In genomic region chr17:76869878-76870714, GRCh38 we compare ENCODE assay signal across 15 cellular contexts. TPM values are rescaled to one million over a fixed set of nuclear protein-coding genes. Genes with fewer than 3 reads are reported as not detected.
DNase-seq lines count a peak whose midpoint lies in the region; ATAC-seq and TF ChIP-seq lines count a peak whose summit lies in the region.
"Had no signal": no experiment of that assay in that cellular context is flagged by ENCODE, and none has a peak within 500 bp of the region (broad histone marks: within the 10 kb centered on the region; RNA-seq: fewer than 3 reads in every experiment).

No MANE protein-coding gene starts in this region.

- H3K4me1 ChIP-seq in iPS-15b (ENCODE audit: control insufficient read depth, insufficient read depth, low read length) (no peaks in the 10 kb centered on the region), prostate gland (replicated peaks) (no peaks in the 10 kb centered on the region)
- H3K4me1 ChIP-seq: HAP-1 had no signal

- H3K9me3 ChIP-seq in iPS-15b (ENCODE audit: control insufficient read depth, insufficient read depth, low read length) (no peaks in the 10 kb centered on the region), prostate gland (no peaks in the 10 kb centered on the region)
- H3K9me3 ChIP-seq: HAP-1, upper lobe of right lung had no signal

- H3K36me3 Mint-ChIP-seq in activated naive CD8-positive, alpha-beta T cell, result no peaks in the 10 kb centered on the region
- no peaks in the 10 kb centered on the region for H3K36me3 Mint-ChIP-seq in activated naive CD8-positive, alpha-beta T cell treated with anti-CD3 and anti-CD28 coated beads for 36 hours

- 13% methylated on average over 27 of the region's 58 CpGs for WGBS in prostate gland

- H3K4me3 Mint-ChIP-seq in activated naive CD8-positive, alpha-beta T cell, result peak overlapping the region; percentile 13
- no peak overlapping the region for H3K4me3 Mint-ChIP-seq in activated naive CD8-positive, alpha-beta T cell treated with anti-CD3 and anti-CD28 coated beads for 36 hours

- intact Hi-C loops in prostate gland (cut with DNase I), result loop anchor here (5.0 kb wide), 2 partner anchors 187 to 372 kb away; no protein-coding TSS in a partner anchor

- H3K36me3 ChIP-seq in iPS-15b (ENCODE audit: control insufficient read depth, insufficient read depth, low read length) (peaks cover 2% of the 10 kb centered on the region), prostate gland (no peaks in the 10 kb centered on the region)
- H3K36me3 ChIP-seq: HAP-1, upper lobe of right lung had no signal

- TF ChIP-seq CTCF in VCaP (conservative IDR thresholded peaks at IDR 0.05), result no peak
- no peak for TF ChIP-seq CTCF in prostate gland (IDR thresholded peaks at IDR 0.05)

- H3K4me1 Mint-ChIP-seq in activated naive CD8-positive, alpha-beta T cell (ENCODE audit: low read depth), result peaks cover 9% of the 10 kb centered on the region
- peaks cover 7% of the 10 kb centered on the region for H3K4me1 Mint-ChIP-seq in activated naive CD8-positive, alpha-beta T cell treated with anti-CD3 and anti-CD28 coated beads for 36 hours

- no peak for TF ChIP-seq POLR2A in prostate gland (IDR thresholded peaks at IDR 0.05)

- H3K9me3 Mint-ChIP-seq in activated naive CD8-positive, alpha-beta T cell (ENCODE audit: low read depth), result no peaks in the 10 kb centered on the region
- no peaks in the 10 kb centered on the region for H3K9me3 Mint-ChIP-seq in activated naive CD8-positive, alpha-beta T cell treated with anti-CD3 and anti-CD28 coated beads for 36 hours

- H3K27ac ChIP-seq in VCaP (peak overlapping the region; percentile 78; the same call in 1 of the 2 replicates), temporal lobe (ENCODE audit: low read depth, low read length) (peak overlapping the region; percentile 17), prostate gland (no peak overlapping the region)
- H3K27ac ChIP-seq: PC-9, upper lobe of right lung had no signal

- H3K27ac Mint-ChIP-seq in activated naive CD8-positive, alpha-beta T cell, result no peak overlapping the region
- H3K27ac Mint-ChIP-seq in activated naive CD8-positive, alpha-beta T cell treated with anti-CD3 and anti-CD28 coated beads for 36 hours, result no peak overlapping the region

- no peak for DNase-seq in activated naive CD8-positive, alpha-beta T cell treated with anti-CD3 and anti-CD28 coated beads for 36 hours
- DNase-seq in glomerular visceral epithelial cell (ENCODE audit: extremely low spot score) (no peak), prostate gland (ENCODE audit: low spot score) (no peak)
- DNase-seq: amniotic stem cell, KG1, NCI-H2171, PC-9, upper lobe of right lung had no signal

- peaks cover 10% of the 10 kb centered on the region for H3K27me3 Mint-ChIP-seq in activated naive CD8-positive, alpha-beta T cell
- peaks cover 29% of the 10 kb centered on the region for H3K27me3 Mint-ChIP-seq in activated naive CD8-positive, alpha-beta T cell treated with anti-CD3 and anti-CD28 coated beads for 36 hours

- H3K27me3 ChIP-seq in iPS-15b (ENCODE audit: control insufficient read depth, insufficient read depth, low read length), result peaks cover 13% of the 10 kb centered on the region
- H3K27me3 ChIP-seq in prostate gland (replicated peaks; ENCODE audit: insufficient read depth), result peaks cover 20% of the 10 kb centered on the region

- H3K9ac ChIP-seq in iPS-15b (ENCODE audit: low read depth, low read length), result no peak overlapping the region

- ATAC-seq in GM18909 (IDR thresholded peaks at IDR 0.05; ENCODE audit: poor library complexity, unreplicated experiment), result no peak
- ATAC-seq: upper lobe of right lung had no signal

- peak overlapping the region; percentile 58 for H3K4me3 ChIP-seq in iPS-15b (ENCODE audit: low read depth, low read length)
- no peak overlapping the region for H3K4me3 ChIP-seq in prostate gland
- H3K4me3 ChIP-seq: PC-9 had no signal

RNA-seq across cellular contexts. Expression of gene MGAT5B, which starts 1.9 kb away (rescaled TPM):
- total RNA-seq in activated naive CD8-positive, alpha-beta T cell treated with anti-CD3 and anti-CD28 coated beads for 36 hours, result under 1 TPM; 0.12 to 0.18 TPM
- total RNA-seq in temporal lobe (24.8 TPM), prostate gland (1 to 10 TPM in 1 of 2 donors, under 1 TPM in 1; 0.14 to 4.1 TPM)
- total RNA-seq: skeletal muscle tissue had no signal

Comparison
In these comparisons a context has a peak if more than half of its experiments do, and no peak if none do; other contexts are left out.
1. H3K27ac ChIP-seq: peak in VCaP (single experiment) and temporal lobe (single experiment); none in prostate gland (0 of 2).